In the genomic region with DNA sequence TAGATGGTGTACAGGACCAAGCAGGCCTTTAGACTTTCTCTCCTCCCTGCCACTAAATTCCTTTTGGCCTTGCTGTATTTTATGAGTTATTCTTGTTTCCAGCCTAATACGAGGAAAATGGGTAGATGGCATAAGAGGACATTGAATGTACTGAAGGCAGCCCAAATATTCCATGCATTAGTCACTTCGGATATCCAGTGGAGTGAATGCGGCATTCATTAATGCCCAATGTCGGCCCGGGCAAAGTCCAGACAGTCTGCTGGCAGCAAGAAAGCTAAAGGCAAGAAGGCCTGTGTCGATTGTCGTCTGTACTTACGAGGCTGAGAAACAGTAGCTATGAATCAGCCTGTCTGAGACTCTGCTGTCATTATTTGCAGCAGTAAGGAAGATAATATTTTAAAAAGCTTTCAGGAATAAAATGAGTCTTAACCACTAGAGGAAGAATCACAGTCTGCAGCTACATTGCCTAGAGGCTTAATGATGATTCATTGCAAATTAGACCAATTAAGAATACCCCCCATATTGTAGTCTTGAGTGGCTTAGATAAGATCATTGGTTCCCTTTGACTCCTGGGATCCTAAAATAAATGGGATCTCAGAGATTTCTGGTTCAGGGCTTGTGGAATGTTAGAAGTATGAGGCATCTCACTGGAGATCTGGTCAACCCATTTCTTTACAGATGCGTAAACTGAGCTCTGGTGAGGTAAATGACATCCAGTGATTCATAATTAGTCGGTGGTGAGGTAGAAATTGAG, we compare ENCODE assay signal across 10 cellular contexts.
DNase-seq lines count a peak whose midpoint lies in the region; ATAC-seq and TF ChIP-seq lines count a peak whose summit lies in the region.
"Had no signal": no experiment of that assay in that cellular context is flagged by ENCODE, and none has a peak within 500 bp of the region (broad histone marks: within the 10 kb centered on the region; RNA-seq: fewer than 3 reads in every experiment).

No MANE protein-coding gene starts in this region.

- in situ Hi-C loops in astrocyte of the spinal cord (cut with HindIII; ENCODE audit: low sequenced_read_pairs) = no loop called here

- peak; percentile 65 for DNase-seq in AG08395 (ENCODE audit: low spot score)
- DNase-seq in astrocyte of the spinal cord (ENCODE audit: low read depth, low spot score) = peak; percentile 73
- DNase-seq in left colon = no peak
- DNase-seq in HuH-7.5 (ENCODE audit: low spot score) = no peak
- no peak for DNase-seq in NCI-H1092 (lab: John Stamatoyannopoulos, UW)
- DNase-seq: glutamatergic neuron had no signal

- no peak for TF ChIP-seq CTCF in astrocyte of the spinal cord (IDR thresholded peaks at IDR 0.05; ENCODE audit: low read depth, low read length)

- intact Hi-C loops in left colon (cut with DNase I, micrococcal nuclease) = no loop called here

- ATAC-seq in left colon (peak; percentile 43), GM19455 (IDR thresholded peaks at IDR 0.05; ENCODE audit: unreplicated experiment) (no peak), GM18870 (IDR thresholded peaks at IDR 0.05; ENCODE audit: unreplicated experiment) (no peak)

- no peak overlapping the region for H3K4me3 ChIP-seq in astrocyte of the spinal cord (ENCODE audit: low read depth, low read length)
- H3K4me3 ChIP-seq: BLaER1 had no signal

- peak; percentile 52; the same call in 1 of the 2 replicates for TF ChIP-seq EP300 in Ishikawa (IDR thresholded peaks at IDR 0.05; ENCODE audit: borderline replicate concordance)

- TF ChIP-seq RAD21 in Ishikawa (IDR thresholded peaks at IDR 0.05; ENCODE audit: low read depth) = no peak

TF ChIP-seq in Ishikawa, 13 proteins besides CTCF, POLR2A, EP300 and RAD21:
- TF ChIP-seq TEAD4 (IDR thresholded peaks at IDR 0.05) (peak; percentile 62; the same call in 1 of the 2 replicates), YY1 (IDR thresholded peaks at IDR 0.05; ENCODE audit: low read depth) (no peak)

Comparison
In these comparisons a context has a peak if more than half of its experiments do, and no peak if none do; other contexts are left out.
1. DNase-seq: peak in AG08395 (single experiment) and astrocyte of the spinal cord (single experiment); none in left colon (0 of 2), HuH-7.5 (single experiment) and NCI-H1092 (single experiment).